ENCODE assay signal across 29 cellular contexts in genomic region chr6:124622351-124622750, GRCh38.
"Had no signal": no experiment of that assay in that cellular context is flagged by ENCODE, and none has a peak within 500 bp of the region (broad histone marks: within the 10 kb centered on the region; RNA-seq: fewer than 3 reads in every experiment).

No MANE protein-coding gene starts in this region.

- H3K27ac Mint-ChIP-seq: dendritic cell treated with granulocyte-macrophage colony-stimulating factor and Interleukin-4, amounts not matched to agents 40 ng/mL and 50 ng/mL, for 4 days; mesothelial cell of epicardium; naive B cell; natural killer cell treated with Interleukin-12 subunit alpha and Interleukin-12 subunit beta and Interleukin-15 and Interleukin-18, amount 100 ng/mL, for 72 hours; stimulated activated naive CD8-positive, alpha-beta T cell treated with anti-CD3 and anti-CD28 coated beads, Interleukin-15, amount 100 ng/mL, for 72 hours had no signal

- H2AFZ ChIP-seq: hepatocyte had no signal

- H3K36me3 ChIP-seq: esophagus muscularis mucosa, gastroesophageal sphincter, heart left ventricle, left lung, prostate gland, right atrium auricular region, suprapubic skin, transverse colon, upper lobe of right lung, vagina had no signal

- ATAC-seq: foreskin keratinocyte; gastroesophageal sphincter; heart left ventricle; left cardiac atrium; left lung; mucosa of descending colon; natural killer cell treated with Interleukin-12 subunit alpha and Interleukin-12 subunit beta and Interleukin-15 and Interleukin-18, amount 100 ng/mL, for 72 hours; sciatic nerve; stimulated activated naive CD8-positive, alpha-beta T cell treated with anti-CD3 and anti-CD28 coated beads, Interleukin-15, amount 100 ng/mL, for 72 hours; upper lobe of right lung had no signal

- H3K9me3 ChIP-seq: esophagus muscularis mucosa, gastroesophageal sphincter, heart left ventricle, left lung, mucosa of descending colon, prostate gland, right atrium auricular region, suprapubic skin, transverse colon, upper lobe of right lung, vagina had no signal

- H3K4me3 Mint-ChIP-seq: dendritic cell treated with granulocyte-macrophage colony-stimulating factor and Interleukin-4, amounts not matched to agents 40 ng/mL and 50 ng/mL, for 4 days; mesothelial cell of epicardium; naive B cell; natural killer cell treated with Interleukin-12 subunit alpha and Interleukin-12 subunit beta and Interleukin-15 and Interleukin-18, amount 100 ng/mL, for 72 hours; neural crest cell; stimulated activated naive CD8-positive, alpha-beta T cell treated with anti-CD3 and anti-CD28 coated beads, Interleukin-15, amount 100 ng/mL, for 72 hours had no signal

- DNase-seq: effector CD8-positive, alpha-beta T cell; foreskin keratinocyte; heart left ventricle; left cardiac atrium; left lung; mesenchymal stem cell; mucosa of descending colon; naive B cell; stimulated activated CD4-positive, alpha-beta T cell treated with anti-CD3 and anti-CD28 coated beads, Interleukin-12 subunit alpha, Interleukin-12 subunit beta, amount 100 ng/mL, for 4 hours; stimulated activated CD4-positive, alpha-beta T cell treated with anti-CD3 and anti-CD28 coated beads, Interleukin-1b, Interleukin-23, amount 100 ng/mL, for 48 hours; stimulated activated CD4-positive, alpha-beta T cell treated with anti-CD3 and anti-CD28 coated beads, Interleukin-4, amount 100 ng/mL, for 1 hour; stimulated activated CD8-positive, alpha-beta memory T cell treated with anti-CD3 and anti-CD28 coated beads, Interleukin-4, amount 100 ng/mL, for 48 hours; stimulated activated naive CD4-positive, alpha-beta T cell; stimulated activated naive CD8-positive, alpha-beta T cell treated with anti-CD3 and anti-CD28 coated beads, Interleukin-15, amount 100 ng/mL, for 72 hours; transverse colon; upper lobe of right lung had no signal

- H3K4me1 ChIP-seq: esophagus muscularis mucosa, foreskin keratinocyte, gastroesophageal sphincter, heart left ventricle, left lung, prostate gland, right atrium auricular region, suprapubic skin, transverse colon, upper lobe of right lung, vagina had no signal

- H3K27me3 Mint-ChIP-seq: dendritic cell treated with granulocyte-macrophage colony-stimulating factor and Interleukin-4, amounts not matched to agents 40 ng/mL and 50 ng/mL, for 4 days; naive B cell; natural killer cell treated with Interleukin-12 subunit alpha and Interleukin-12 subunit beta and Interleukin-15 and Interleukin-18, amount 100 ng/mL, for 72 hours; stimulated activated naive CD8-positive, alpha-beta T cell treated with anti-CD3 and anti-CD28 coated beads, Interleukin-15, amount 100 ng/mL, for 72 hours had no signal

- H3K4me3 ChIP-seq: esophagus muscularis mucosa, gastroesophageal sphincter, heart left ventricle, hepatocyte, left lung, mucosa of descending colon, prostate gland, right atrium auricular region, smooth muscle cell, suprapubic skin, transverse colon, upper lobe of right lung, vagina had no signal

- H3K36me3 Mint-ChIP-seq: mesothelial cell of epicardium; naive B cell; natural killer cell treated with Interleukin-12 subunit alpha and Interleukin-12 subunit beta and Interleukin-15 and Interleukin-18, amount 100 ng/mL, for 72 hours had no signal

- H3K27me3 ChIP-seq: esophagus muscularis mucosa, foreskin keratinocyte, gastroesophageal sphincter, heart left ventricle, hepatocyte, left lung, right atrium auricular region, suprapubic skin, transverse colon, upper lobe of right lung, vagina had no signal

- H3K4me1 Mint-ChIP-seq: mesothelial cell of epicardium; naive B cell; neural crest cell; stimulated activated naive CD8-positive, alpha-beta T cell treated with anti-CD3 and anti-CD28 coated beads, Interleukin-15, amount 100 ng/mL, for 72 hours had no signal

- H3K4me2 ChIP-seq: hepatocyte, smooth muscle cell had no signal

- H3K27ac ChIP-seq: esophagus muscularis mucosa, foreskin keratinocyte, gastroesophageal sphincter, heart left ventricle, hepatocyte, left lung, prostate gland, right atrium auricular region, suprapubic skin, transverse colon, upper lobe of right lung, vagina had no signal

- H3K9me3 Mint-ChIP-seq: dendritic cell treated with granulocyte-macrophage colony-stimulating factor and Interleukin-4, amounts not matched to agents 40 ng/mL and 50 ng/mL, for 4 days; mesothelial cell of epicardium; neural crest cell; stimulated activated naive CD8-positive, alpha-beta T cell treated with anti-CD3 and anti-CD28 coated beads, Interleukin-15, amount 100 ng/mL, for 72 hours had no signal
